36 cellular contexts compared by ENCODE assay signal in genomic region chr5:6667648-6668047, GRCh38.
"Had no signal": no experiment of that assay in that cellular context is flagged by ENCODE, and none has a peak within 500 bp of the region (broad histone marks: within the 10 kb centered on the region; RNA-seq: fewer than 3 reads in every experiment).

No MANE protein-coding gene starts in this region.

- H3K27me3 Mint-ChIP-seq: activated CD4-positive, alpha-beta memory T cell treated with anti-CD3 and anti-CD28 coated beads, Interleukin-2, amount 10 ng/mL, durations not matched to agents 7 days and 5 days; activated CD4-positive, alpha-beta T cell treated with anti-CD3 and anti-CD28 coated beads for 36 hours; activated CD4-positive, alpha-beta T cell treated with anti-CD3 and anti-CD28 coated beads, Interleukin-2, amount 10 ng/mL, durations not matched to agents 7 days and 5 days; activated CD8-positive, alpha-beta memory T cell treated with anti-CD3 and anti-CD28 coated beads, Interleukin-2, amount 10 ng/mL, durations not matched to agents 7 days and 5 days; activated naive CD4-positive, alpha-beta T cell treated with anti-CD3 and anti-CD28 coated beads, Interleukin-2, amount 10 ng/mL, durations not matched to agents 7 days and 5 days; activated naive CD4-positive, alpha-beta T cell treated with anti-CD3 and anti-CD28 coated beads, Interleukin-2, amount 50 U/mL, for 24 hours; activated naive CD8-positive, alpha-beta T cell; activated naive CD8-positive, alpha-beta T cell treated with anti-CD3 and anti-CD28 coated beads, Interleukin-2, amount 10 ng/mL, durations not matched to agents 7 days and 5 days; activated naive CD8-positive, alpha-beta T cell treated with anti-CD3 and anti-CD28 coated beads, Interleukin-2, amount 50 U/mL, for 24 hours; activated T-cell treated with anti-CD3 and anti-CD28 coated beads, Interleukin-2, amount 50 U/mL, for 24 hours; brain; central memory CD8-positive, alpha-beta T cell; T-cell had no signal

- H3K4me3 Mint-ChIP-seq: activated CD4-positive, alpha-beta memory T cell treated with anti-CD3 and anti-CD28 coated beads, Interleukin-2, amount 10 ng/mL, durations not matched to agents 7 days and 5 days; activated CD4-positive, alpha-beta T cell treated with anti-CD3 and anti-CD28 coated beads for 36 hours; activated CD4-positive, alpha-beta T cell treated with anti-CD3 and anti-CD28 coated beads, Interleukin-2, amount 10 ng/mL, durations not matched to agents 7 days and 5 days; activated CD8-positive, alpha-beta memory T cell treated with anti-CD3 and anti-CD28 coated beads, Interleukin-2, amount 10 ng/mL, durations not matched to agents 7 days and 5 days; activated CD8-positive, alpha-beta T cell treated with anti-CD3 and anti-CD28 coated beads, Interleukin-2, amount 10 ng/mL, durations not matched to agents 7 days and 5 days; activated naive CD4-positive, alpha-beta T cell treated with anti-CD3 and anti-CD28 coated beads, Interleukin-2, amount 10 ng/mL, durations not matched to agents 7 days and 5 days; activated naive CD4-positive, alpha-beta T cell treated with anti-CD3 and anti-CD28 coated beads, Interleukin-2, amount 50 U/mL, for 24 hours; activated naive CD8-positive, alpha-beta T cell; activated naive CD8-positive, alpha-beta T cell treated with anti-CD3 and anti-CD28 coated beads, Interleukin-2, amount 10 ng/mL, durations not matched to agents 7 days and 5 days; activated naive CD8-positive, alpha-beta T cell treated with anti-CD3 and anti-CD28 coated beads, Interleukin-2, amount 50 U/mL, for 24 hours; activated T-cell treated with anti-CD3 and anti-CD28 coated beads, Interleukin-2, amount 50 U/mL, for 24 hours; brain; central memory CD8-positive, alpha-beta T cell; T-cell; T-helper 2 cell treated with Interferon-gamma antibody and Interleukin-4, amounts not matched to agents 5 μg/mL and 100 μg/mL, for 36 hours had no signal

- H3K9me3 Mint-ChIP-seq: activated CD4-positive, alpha-beta memory T cell treated with anti-CD3 and anti-CD28 coated beads, Interleukin-2, amount 10 ng/mL, durations not matched to agents 7 days and 5 days; activated naive CD4-positive, alpha-beta T cell treated with anti-CD3 and anti-CD28 coated beads, Interleukin-2, amount 50 U/mL, for 24 hours; activated naive CD8-positive, alpha-beta T cell treated with anti-CD3 and anti-CD28 coated beads, Interleukin-2, amount 10 ng/mL, durations not matched to agents 7 days and 5 days; activated naive CD8-positive, alpha-beta T cell treated with anti-CD3 and anti-CD28 coated beads, Interleukin-2, amount 50 U/mL, for 24 hours; activated T-helper 2 cell treated with anti-CD3 and anti-CD28 coated beads, Interferon-gamma antibody, Interleukin-2, Interleukin-4, amounts not matched to agents 10 μg/mL and 5 μg/mL and 100 μg/mL, durations not matched to agents 14 hours and 24 hours and 36 hours; central memory CD8-positive, alpha-beta T cell; T-helper 2 cell treated with Interferon-gamma antibody and Interleukin-4, amounts not matched to agents 5 μg/mL and 100 μg/mL, for 36 hours had no signal

- H3K4me1 Mint-ChIP-seq: activated CD4-positive, alpha-beta memory T cell treated with anti-CD3 and anti-CD28 coated beads, Interleukin-2, amount 10 ng/mL, durations not matched to agents 7 days and 5 days; activated CD4-positive, alpha-beta T cell treated with anti-CD3 and anti-CD28 coated beads for 36 hours; activated CD4-positive, alpha-beta T cell treated with anti-CD3 and anti-CD28 coated beads, Interleukin-2, amount 10 ng/mL, durations not matched to agents 7 days and 5 days; activated CD8-positive, alpha-beta memory T cell treated with anti-CD3 and anti-CD28 coated beads, Interleukin-2, amount 10 ng/mL, durations not matched to agents 7 days and 5 days; activated naive CD4-positive, alpha-beta T cell treated with anti-CD3 and anti-CD28 coated beads, Interleukin-2, amount 10 ng/mL, durations not matched to agents 7 days and 5 days; activated naive CD4-positive, alpha-beta T cell treated with anti-CD3 and anti-CD28 coated beads, Interleukin-2, amount 50 U/mL, for 24 hours; activated naive CD8-positive, alpha-beta T cell treated with anti-CD3 and anti-CD28 coated beads, Interleukin-2, amount 10 ng/mL, durations not matched to agents 7 days and 5 days; activated naive CD8-positive, alpha-beta T cell treated with anti-CD3 and anti-CD28 coated beads, Interleukin-2, amount 50 U/mL, for 24 hours; brain; central memory CD8-positive, alpha-beta T cell; T-cell had no signal

- H3K36me3 ChIP-seq: cardiac muscle cell had no signal

- ATAC-seq: activated CD4-positive, alpha-beta T cell treated with anti-CD3 and anti-CD28 coated beads for 36 hours; activated CD4-positive, CD25-positive, alpha-beta regulatory T cell treated with anti-CD3 and anti-CD28 coated beads, Interleukin-2, amount 50 U/mL, for 24 hours; activated CD8-positive, alpha-beta memory T cell treated with anti-CD3 and anti-CD28 coated beads, Interleukin-2, amount 10 ng/mL, durations not matched to agents 7 days and 5 days; activated CD8-positive, alpha-beta T cell treated with anti-CD3 and anti-CD28 coated beads, Interleukin-2, amount 10 ng/mL, durations not matched to agents 7 days and 5 days; activated naive CD8-positive, alpha-beta T cell treated with anti-CD3 and anti-CD28 coated beads, Interleukin-2, amount 50 U/mL, for 24 hours; T-cell had no signal

- H3K4me1 ChIP-seq: ascending aorta had no signal

- H3K27ac ChIP-seq: ascending aorta, cardiac muscle cell, VCaP had no signal

- H3K27me3 ChIP-seq: ascending aorta, cardiac muscle cell had no signal

- H3K4me3 ChIP-seq: ascending aorta, cardiac muscle cell had no signal

- H3K9me3 ChIP-seq: ascending aorta had no signal

- DNase-seq: activated CD4-positive, alpha-beta memory T cell treated with anti-CD3 and anti-CD28 coated beads, Interleukin-2, amount 10 ng/mL, durations not matched to agents 7 days and 5 days; activated CD4-positive, alpha-beta T cell treated with anti-CD3 and anti-CD28 coated beads for 1 hour; activated CD4-positive, alpha-beta T cell treated with anti-CD3 and anti-CD28 coated beads for 36 hours; activated CD4-positive, alpha-beta T cell treated with anti-CD3 and anti-CD28 coated beads for 48 hours; activated CD4-positive, alpha-beta T cell treated with anti-CD3 and anti-CD28 coated beads, Interleukin-2, amount 10 ng/mL, durations not matched to agents 7 days and 5 days; activated CD4-positive, alpha-beta T cell treated with anti-CD3 and anti-CD28 coated beads, Interleukin-2, amount 50 U/mL, for 48 hours; activated CD4-positive, CD25-positive, alpha-beta regulatory T cell; activated CD8-positive, alpha-beta memory T cell treated with anti-CD3 and anti-CD28 coated beads for 24 hours; activated CD8-positive, alpha-beta memory T cell treated with anti-CD3 and anti-CD28 coated beads, Interleukin-2, amount 10 ng/mL, durations not matched to agents 7 days and 5 days; activated CD8-positive, alpha-beta memory T cell treated with anti-CD3 and anti-CD28 coated beads, Interleukin-2, amount 50 U/mL, for 48 hours; activated CD8-positive, alpha-beta T cell treated with anti-CD3 and anti-CD28 coated beads, Interleukin-2, amount 10 ng/mL, durations not matched to agents 7 days and 5 days; activated effector memory CD4-positive, alpha-beta T cell treated with Interleukin-2 at 50 U/mL for 16 hours; activated gamma-delta T cell; activated naive CD4-positive, alpha-beta T cell treated with anti-CD3 and anti-CD28 coated beads, Interleukin-2, amount 10 ng/mL, durations not matched to agents 7 days and 5 days; activated naive CD4-positive, alpha-beta T cell treated with Interleukin-2 at 50 U/mL for 16 hours; activated naive CD8-positive, alpha-beta T cell treated with anti-CD3 and anti-CD28 coated beads, Interleukin-2, amount 10 ng/mL, durations not matched to agents 7 days and 5 days; activated naive CD8-positive, alpha-beta T cell treated with anti-CD3 and anti-CD28 coated beads, Interleukin-2, amount 50 U/mL, for 24 hours; activated T-cell treated with anti-CD3 and anti-CD28 coated beads, Interleukin-2, amount 50 U/mL, for 24 hours; activated T-cell treated with anti-CD3 and anti-CD28 coated beads, Interleukin-2, amount 50 U/mL, for 48 hours; amygdala; anterior cingulate cortex; caudate nucleus; cerebellar nuclear complex; T-cell; T-helper 2 cell; T-helper 9 cell had no signal

- H3K27ac Mint-ChIP-seq: activated CD4-positive, alpha-beta memory T cell treated with anti-CD3 and anti-CD28 coated beads, Interleukin-2, amount 10 ng/mL, durations not matched to agents 7 days and 5 days; activated CD4-positive, alpha-beta T cell treated with anti-CD3 and anti-CD28 coated beads for 36 hours; activated CD4-positive, alpha-beta T cell treated with anti-CD3 and anti-CD28 coated beads, Interleukin-2, amount 10 ng/mL, durations not matched to agents 7 days and 5 days; activated CD8-positive, alpha-beta memory T cell treated with anti-CD3 and anti-CD28 coated beads, Interleukin-2, amount 10 ng/mL, durations not matched to agents 7 days and 5 days; activated CD8-positive, alpha-beta T cell treated with anti-CD3 and anti-CD28 coated beads, Interleukin-2, amount 10 ng/mL, durations not matched to agents 7 days and 5 days; activated naive CD4-positive, alpha-beta T cell treated with anti-CD3 and anti-CD28 coated beads, Interleukin-2, amount 10 ng/mL, durations not matched to agents 7 days and 5 days; activated naive CD4-positive, alpha-beta T cell treated with anti-CD3 and anti-CD28 coated beads, Interleukin-2, amount 50 U/mL, for 24 hours; activated naive CD8-positive, alpha-beta T cell; activated naive CD8-positive, alpha-beta T cell treated with anti-CD3 and anti-CD28 coated beads, Interleukin-2, amount 10 ng/mL, durations not matched to agents 7 days and 5 days; activated naive CD8-positive, alpha-beta T cell treated with anti-CD3 and anti-CD28 coated beads, Interleukin-2, amount 50 U/mL, for 24 hours; activated T-cell treated with anti-CD3 and anti-CD28 coated beads, Interleukin-2, amount 50 U/mL, for 24 hours; activated T-helper 2 cell treated with anti-CD3 and anti-CD28 coated beads, Interferon-gamma antibody, Interleukin-2, Interleukin-4, amounts not matched to agents 10 μg/mL and 5 μg/mL and 100 μg/mL, durations not matched to agents 14 hours and 24 hours and 36 hours; brain; T-cell; T-helper 2 cell treated with Interferon-gamma antibody and Interleukin-4, amounts not matched to agents 5 μg/mL and 100 μg/mL, for 36 hours had no signal
